ENCODE assay signal across 11 cellular contexts in the genomic region with DNA sequence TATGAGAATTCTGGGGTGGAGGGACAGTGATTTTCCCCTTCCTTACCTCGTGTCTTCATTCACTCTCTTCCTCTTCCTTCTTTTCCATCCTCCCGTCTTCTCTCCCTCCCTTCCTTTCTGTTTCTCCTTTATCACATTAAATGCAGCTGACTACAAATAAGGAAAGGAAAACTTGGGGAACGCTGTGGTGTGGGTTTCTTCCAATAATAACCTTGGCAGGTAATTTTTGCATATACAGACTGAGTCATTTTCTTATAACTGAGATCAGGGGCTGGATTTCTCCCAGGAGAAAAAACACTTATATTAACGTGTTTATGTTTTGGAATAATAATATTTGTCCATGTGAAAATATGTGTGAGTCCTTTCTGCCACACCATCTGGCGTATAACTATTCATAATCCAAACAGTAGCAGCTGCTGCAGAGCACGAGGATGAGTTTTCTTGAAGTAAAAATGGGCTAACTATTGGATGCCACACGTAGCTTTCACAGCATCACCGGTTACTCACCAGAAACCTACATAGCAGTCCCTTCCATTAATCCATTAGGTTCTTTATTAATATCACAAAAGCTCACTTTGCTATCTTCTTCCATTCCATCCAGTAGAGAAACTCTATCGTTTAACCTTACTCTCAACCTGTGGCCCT.
DNase-seq lines count a peak whose midpoint lies in the region; ATAC-seq and TF ChIP-seq lines count a peak whose summit lies in the region.
"Had no signal": no experiment of that assay in that cellular context is flagged by ENCODE, and none has a peak within 500 bp of the region (broad histone marks: within the 10 kb centered on the region; RNA-seq: fewer than 3 reads in every experiment).

No MANE protein-coding gene starts in this region.

- H3K79me2 ChIP-seq in Karpas-422 (ENCODE audit: low read length), result no peaks in the 10 kb centered on the region

- H3K27me3 Mint-ChIP-seq in activated CD8-positive, alpha-beta T cell treated with anti-CD3 and anti-CD28 coated beads, Interleukin-2, amount 10 ng/mL, durations not matched to agents 7 days and 5 days (ENCODE audit: low read depth), result peaks cover 71% of the 10 kb centered on the region
- peaks cover 3% of the 10 kb centered on the region for H3K27me3 Mint-ChIP-seq in glutamatergic neuron (ENCODE audit: unreplicated experiment)

- peak overlapping the region; percentile 82 for H3K27ac Mint-ChIP-seq in activated CD8-positive, alpha-beta T cell treated with anti-CD3 and anti-CD28 coated beads, Interleukin-2, amount 10 ng/mL, durations not matched to agents 7 days and 5 days
- H3K27ac Mint-ChIP-seq in glutamatergic neuron (ENCODE audit: unreplicated experiment), result no peak overlapping the region

- peak overlapping the region; percentile 48 for H3K4me3 Mint-ChIP-seq in activated CD8-positive, alpha-beta T cell treated with anti-CD3 and anti-CD28 coated beads, Interleukin-2, amount 10 ng/mL, durations not matched to agents 7 days and 5 days
- no peak overlapping the region for H3K4me3 Mint-ChIP-seq in glutamatergic neuron (ENCODE audit: unreplicated experiment)

- no peak overlapping the region for H2AFZ ChIP-seq in Karpas-422 (ENCODE audit: low read length)

- H3K36me3 Mint-ChIP-seq in activated CD8-positive, alpha-beta T cell treated with anti-CD3 and anti-CD28 coated beads, Interleukin-2, amount 10 ng/mL, durations not matched to agents 7 days and 5 days (ENCODE audit: low read depth), result peaks cover 5% of the 10 kb centered on the region
- H3K36me3 Mint-ChIP-seq in glutamatergic neuron (ENCODE audit: unreplicated experiment), result no peaks in the 10 kb centered on the region

- H3K9me3 ChIP-seq in BLaER1 (no peaks in the 10 kb centered on the region), Karpas-422 (ENCODE audit: low read length) (no peaks in the 10 kb centered on the region)
- H3K9me3 ChIP-seq: transverse colon had no signal

- peaks cover 17% of the 10 kb centered on the region for H3K9me3 Mint-ChIP-seq in activated CD8-positive, alpha-beta T cell treated with anti-CD3 and anti-CD28 coated beads, Interleukin-2, amount 10 ng/mL, durations not matched to agents 7 days and 5 days (ENCODE audit: insufficient read depth)
- H3K9me3 Mint-ChIP-seq in glutamatergic neuron (ENCODE audit: unreplicated experiment), result no peaks in the 10 kb centered on the region

- no peak overlapping the region for H3K9ac ChIP-seq in BLaER1
- no peak overlapping the region for H3K9ac ChIP-seq in Karpas-422 (ENCODE audit: low read length)

- H4K20me1 ChIP-seq in BLaER1, result peaks cover 48% of the 10 kb centered on the region; the same call in 1 of the 2 replicates
- peaks cover 16% of the 10 kb centered on the region; the same call in 1 of the 2 replicates for H4K20me1 ChIP-seq in Karpas-422 (ENCODE audit: insufficient read depth, low read depth, low read length)

- no peak overlapping the region for H3K4me3 ChIP-seq in BLaER1
- H3K4me3 ChIP-seq in foreskin fibroblast (ENCODE audit: low read depth in 1 of 2, low read length in 2 of 2), result no peak overlapping the region
- no peak overlapping the region for H3K4me3 ChIP-seq in Karpas-422 (ENCODE audit: low read length)
- H3K4me3 ChIP-seq: GM12878, transverse colon had no signal

- H3K27me3 ChIP-seq in BLaER1 (peaks cover 81% of the 10 kb centered on the region), Karpas-422 (ENCODE audit: low read length) (no peaks in the 10 kb centered on the region)
- H3K27me3 ChIP-seq: transverse colon had no signal

- POLR2A ChIA-PET in activated CD8-positive, alpha-beta T cell treated with anti-CD3 and anti-CD28 coated beads, Interleukin-2, amount 10 ng/mL, durations not matched to agents 7 days and 5 days (lab: Charles Lee), result no interaction called here

- H3K27ac ChIP-seq in BLaER1 (no peak overlapping the region), Karpas-422 (ENCODE audit: low read length) (no peak overlapping the region)
- H3K27ac ChIP-seq: transverse colon had no signal

- H3K36me3 ChIP-seq in BLaER1, result no peaks in the 10 kb centered on the region
- H3K36me3 ChIP-seq in Karpas-422 (ENCODE audit: insufficient read depth, low read length), result no peaks in the 10 kb centered on the region
- H3K36me3 ChIP-seq: transverse colon had no signal

- DNase-seq in activated CD8-positive, alpha-beta T cell treated with anti-CD3 and anti-CD28 coated beads, Interleukin-2, amount 10 ng/mL, durations not matched to agents 7 days and 5 days, result no peak
- DNase-seq in foreskin fibroblast, result peak; percentile 26 to 63
- no peak for DNase-seq in dedifferentiated amniotic fluid mesenchymal stem cell (ENCODE audit: extremely low spot score)
- no peak for DNase-seq in glutamatergic neuron
- DNase-seq in Karpas-422, result no peak
- no peak for DNase-seq in NCI-H748 treated with DMSO at 0.1 percent for 48 hours (lab: John Stamatoyannopoulos, UW)
- DNase-seq: NCI-H2029, transverse colon had no signal

- TF ChIP-seq CTCF in foreskin fibroblast (IDR thresholded peaks at IDR 0.05; ENCODE audit: low read depth, low read length), result no peak
- TF ChIP-seq CTCF in glutamatergic neuron (IDR thresholded peaks at IDR 0.05; ENCODE audit: partially characterized antibody, unreplicated experiment), result no peak

- H3K4me2 ChIP-seq in BLaER1, result peak overlapping the region; percentile 67
- no peak overlapping the region for H3K4me2 ChIP-seq in Karpas-422 (ENCODE audit: low read depth, low read length, poor library complexity, severe bottlenecking)

- H3K4me1 ChIP-seq in BLaER1, result peaks cover 22% of the 10 kb centered on the region
- H3K4me1 ChIP-seq in Karpas-422 (ENCODE audit: low read length), result peaks cover 15% of the 10 kb centered on the region

- ATAC-seq in GM21381 (IDR thresholded peaks at IDR 0.05; ENCODE audit: unreplicated experiment), result peak; percentile 2
- no peak for ATAC-seq in activated CD8-positive, alpha-beta T cell treated with anti-CD3 and anti-CD28 coated beads, Interleukin-2, amount 10 ng/mL, durations not matched to agents 7 days and 5 days

- H3K4me1 Mint-ChIP-seq in activated CD8-positive, alpha-beta T cell treated with anti-CD3 and anti-CD28 coated beads, Interleukin-2, amount 10 ng/mL, durations not matched to agents 7 days and 5 days (ENCODE audit: low read depth), result peaks cover 20% of the 10 kb centered on the region
- H3K4me1 Mint-ChIP-seq in glutamatergic neuron (ENCODE audit: low read depth, unreplicated experiment), result peaks cover 2% of the 10 kb centered on the region

- CTCF ChIA-PET in activated CD8-positive, alpha-beta T cell treated with anti-CD3 and anti-CD28 coated beads, Interleukin-2, amount 10 ng/mL, durations not matched to agents 7 days and 5 days (lab: Charles Lee), result interaction anchor here (2.1 kb wide), 1 partner anchor 23 kb away, joined by 7 read pairs; no protein-coding TSS in a partner anchor

- no peaks in the 10 kb centered on the region for H3K9me2 ChIP-seq in Karpas-422 (replicated peaks; ENCODE audit: insufficient read depth, low read length)

Comparison
In these comparisons a context has a peak if more than half of its experiments do, and no peak if none do; other contexts are left out.
1. DNase-seq: peak in foreskin fibroblast (2 of 2); none in activated CD8-positive, alpha-beta T cell treated with anti-CD3 and anti-CD28 coated beads, Interleukin-2, amount 10 ng/mL, durations not matched to agents 7 days and 5 days (single experiment), dedifferentiated amniotic fluid mesenchymal stem cell (single experiment), glutamatergic neuron (single experiment), Karpas-422 (single experiment) and NCI-H748 treated with DMSO at 0.1 percent for 48 hours (single experiment).